In genomic region chr18:57435851-57436192, GRCh38 we compare ENCODE assay signal across 8 cellular contexts. TPM values are rescaled to one million over a fixed set of nuclear protein-coding genes. Genes with fewer than 3 reads are reported as not detected.
DNase-seq lines count a peak whose midpoint lies in the region; ATAC-seq, FAIRE-seq and TF ChIP-seq lines count a peak whose summit lies in the region.

No MANE protein-coding gene starts in this region.

- H2BK120ac ChIP-seq in H1 (replicated peaks; ENCODE audit: low read depth, low read length) = no peak overlapping the region

- no peak overlapping the region for H3K27ac ChIP-seq in KMS-11
- H3K27ac ChIP-seq in H1 (ENCODE audit: low read depth, low read length) = no peak overlapping the region
- H3K27ac ChIP-seq in psoas muscle = no peak overlapping the region

- no peak for FAIRE-seq in H1 (lab: Jason Lieb, UNC)

- H2AK5ac ChIP-seq in H1 (ENCODE audit: low read depth, low read length) = no peak overlapping the region

- H3K18ac ChIP-seq in H1 (ENCODE audit: extremely low read depth, low read length) = peak overlapping the region; percentile 60; the same call in 1 of the 2 replicates

- intact Hi-C loops in psoas muscle (cut with DNase I) = no loop called here

- DNase-seq in NCI-H345 (lab: John Stamatoyannopoulos, UW) (peak; percentile 46), NCI-H345 treated with DMSO at 0.1 percent for 48 hours (lab: John Stamatoyannopoulos, UW; ENCODE audit: unreplicated experiment) (no peak), H1 (ENCODE audit: low read depth in 1 of 2, low spot score in 2 of 2) (peak in 1 of 2 experiments; percentile 54), psoas muscle (no peak), medulla oblongata (ENCODE audit: extremely low spot score) (no peak)
- DNase-seq in stimulated activated CD4-positive, alpha-beta T cell treated with anti-CD3 and anti-CD28 coated beads, Interleukin-4, amount 100 ng/mL, for 4 hours = no peak
- no peak for DNase-seq in stimulated activated CD4-positive, alpha-beta T cell treated with anti-CD3 and anti-CD28 coated beads, Interleukin-2, amount 100 ng/mL, for 24 hours

- H2BK15ac ChIP-seq in H1 (ENCODE audit: low read length) = peak overlapping the region; percentile 61; the same call in 1 of the 2 replicates

- H2BK20ac ChIP-seq in H1 (ENCODE audit: low read length) = 0 out of 2 replicates have a peak overlapping the region, but pooled peaks have one; percentile 32

- H2BK12ac ChIP-seq in H1 (ENCODE audit: low read depth, low read length) = no peak overlapping the region

- WGBS in H1 (ENCODE audit: extremely low coverage in 1 of 2, insufficient coverage in 1 of 2, insufficient read length in 1 of 2, insufficient replicate concordance in 2 of 2, low coverage in 1 of 2, low lambda C conversion rate in 2 of 2, missing lambda C conversion rate in 1 of 2), 2 experiments = 0% methylated on average over 1 of the region's 43 CpGs; no CpG with 5 or more reads in 1 of the 2 experiments
- 1 to 8% (median 2%) methylated on average over 14 to 43 of the region's 43 CpGs for WGBS in psoas muscle, 3 donors

- TF ChIP-seq EP300 in H1 (IDR thresholded peaks at IDR 0.05; ENCODE audit: borderline replicate concordance in 1 of 2, low read depth in 2 of 2, low read length in 2 of 2) = no peak

- no peak overlapping the region; the same call in 1 of the 2 replicates for H2BK5ac ChIP-seq in H1 (ENCODE audit: low read depth, low read length)

- H3K23ac ChIP-seq in H1 (ENCODE audit: insufficient read length) = no peak overlapping the region

- H3K4me2 ChIP-seq in KMS-11 (peak overlapping the region; percentile 64; the same call in 1 of the 2 replicates), H1 (ENCODE audit: insufficient read depth in 1 of 2, low read depth in 2 of 2, low read length in 2 of 2) (peak overlapping the region; percentile 68 to 79)

- H3K4me1 ChIP-seq in KMS-11 (ENCODE audit: low read depth, poor library complexity, severe bottlenecking) = peaks cover 24% of the 10 kb centered on the region
- H3K4me1 ChIP-seq in H1 (replicated peaks in 1 of 4; ENCODE audit: control insufficient read depth in 3 of 4, insufficient read depth in 4 of 4, low read length in 3 of 4) = peaks cover 14 to 67% (median 42%) of the 10 kb centered on the region in 4 experiments
- peaks cover 35% of the 10 kb centered on the region for H3K4me1 ChIP-seq in psoas muscle

- H3K9ac ChIP-seq in KMS-11 (no peak overlapping the region), H1 (replicated peaks in 1 of 4; ENCODE audit: extremely low read depth in 1 of 4, low read depth in 3 of 4, low read length in 3 of 4) (no peak overlapping the region)

- H3K79me1 ChIP-seq in H1 (ENCODE audit: low read depth, low read length) = no peaks in the 10 kb centered on the region; the same call in 1 of the 2 replicates

- H4K5ac ChIP-seq in H1 (ENCODE audit: insufficient read length, low read depth, low read length) = no peak overlapping the region

- H3K27me3 ChIP-seq in KMS-11 (ENCODE audit: insufficient read depth, low read depth) (no peaks in the 10 kb centered on the region; the same call in 1 of the 2 replicates), H1 (replicated peaks in 1 of 4; ENCODE audit: control insufficient read depth in 3 of 4, extremely low read depth in 1 of 4, insufficient read depth in 3 of 4, low read length in 3 of 4) (peaks cover 75 to 93% (median 86%) of the 10 kb centered on the region in 4 experiments), psoas muscle (ENCODE audit: insufficient read depth in 3 of 3, low read length in 2 of 3) (peaks cover 3 to 96% (median 68%) of the 10 kb centered on the region in 3 donors)

- no peak overlapping the region for H3K56ac ChIP-seq in H1 (replicated peaks; ENCODE audit: insufficient read length, low read depth, low read length)

- H3K4me3 ChIP-seq in KMS-11 (IDR thresholded peaks at IDR 0.05; ENCODE audit: insufficient read depth, low read depth, low read length) (no peak overlapping the region), H1 (ENCODE audit: extremely low read depth in 1 of 4, insufficient read depth in 2 of 4, low read depth in 3 of 4, low read length in 4 of 4) (peak overlapping the region in 3 of 4 experiments; percentile 25 to 62 (median 32); a peak in 5 of 8 replicates), psoas muscle (peak overlapping the region; percentile 25)

- H4K20me1 ChIP-seq in KMS-11 (ENCODE audit: insufficient read depth) (no peaks in the 10 kb centered on the region; the same call in 1 of the 2 replicates), H1 (replicated peaks in 1 of 2; ENCODE audit: control insufficient read depth in 1 of 2, insufficient read depth in 2 of 2, low read length in 2 of 2) (peaks cover 14 to 30% of the 10 kb centered on the region in 2 experiments)

- ATAC-seq in psoas muscle = no peak

- POLR2A ChIA-PET in H1 (lab: Charles Lee; ENCODE audit: partially characterized antibody) = interaction anchor here (1.7 kb wide), 1 partner anchor 18 kb away, joined by 3 read pairs; no protein-coding TSS in a partner anchor

- H3K36me3 ChIP-seq in KMS-11 (ENCODE audit: insufficient read depth) (peaks cover 8% of the 10 kb centered on the region; the same call in 1 of the 2 replicates), H1 (ENCODE audit: control insufficient read depth in 2 of 4, insufficient read depth in 4 of 4, low read length in 3 of 4) (peaks cover 0 to 12% (median 0%) of the 10 kb centered on the region in 4 experiments; a peak in 1 of 8 replicates), psoas muscle (ENCODE audit: insufficient read depth in 1 of 2, low read depth in 1 of 2) (no peaks in the 10 kb centered on the region)

- CTCF ChIA-PET in H1 (lab: Charles Lee; ENCODE audit: partially characterized antibody) = interaction anchor here (0.8 to 2.5 kb wide), 2 partner anchors 10 to 327 kb away, joined by 3 to 7 read pairs; no protein-coding TSS in a partner anchor

- TF ChIP-seq POLR2A in H1 (IDR thresholded peaks at IDR 0.05; ENCODE audit: control extremely low read depth in 1 of 2, low read depth in 2 of 2, low read length in 2 of 2) = no peak

- H3K14ac ChIP-seq in H1 (ENCODE audit: insufficient read length) = no peak overlapping the region

- no peak overlapping the region for H4K91ac ChIP-seq in H1 (replicated peaks; ENCODE audit: insufficient read length, low read length)

- H2AFZ ChIP-seq in KMS-11 (ENCODE audit: low read depth) (no peak overlapping the region), H1 (ENCODE audit: low read length) (no peak overlapping the region)

- TF ChIP-seq RAD21 in H1 (IDR thresholded peaks at IDR 0.05 in 1 of 2, conservative IDR thresholded peaks at IDR 0.05 in 1 of 2; ENCODE audit: low read depth in 2 of 2, low read length in 2 of 2) = no peak

- no peak overlapping the region for H4K8ac ChIP-seq in H1 (ENCODE audit: extremely low read depth, insufficient read depth, low read length)

- TF ChIP-seq CTCF in KMS-11 (conservative IDR thresholded peaks at IDR 0.05; ENCODE audit: low read depth, low read length) (no peak), H1 (IDR thresholded peaks at IDR 0.05; ENCODE audit: control extremely low read depth in 1 of 3, insufficient read depth in 1 of 3, low read depth in 1 of 3, low read length in 3 of 3) (no peak), psoas muscle (IDR thresholded peaks at IDR 0.05) (no peak)

- no peak overlapping the region for H3K4ac ChIP-seq in H1 (replicated peaks; ENCODE audit: insufficient read length, low read depth, low read length)

- H3K79me2 ChIP-seq in KMS-11 (ENCODE audit: insufficient read depth, low read depth) (peaks cover 45% of the 10 kb centered on the region), H1 (ENCODE audit: control insufficient read depth in 1 of 2, insufficient read depth in 2 of 2, low read length in 2 of 2) (no peaks in the 10 kb centered on the region)

- no peaks in the 10 kb centered on the region for H3K9me3 ChIP-seq in H1 (ENCODE audit: insufficient read depth in 2 of 2, low read depth in 1 of 2, low read length in 1 of 2)
- H3K9me3 ChIP-seq in psoas muscle = no peaks in the 10 kb centered on the region

- H3K23me2 ChIP-seq in H1 (ENCODE audit: low read depth, low read length) = peaks cover 21% of the 10 kb centered on the region

TF ChIP-seq in H1, 55 proteins besides CTCF, POLR2A, EP300 and RAD21:
- TF ChIP-seq PHF8 (conservative IDR thresholded peaks at IDR 0.05; ENCODE audit: low read depth, low read length) (no peak), CEBPB (IDR thresholded peaks at IDR 0.05; ENCODE audit: low read depth, low read length) (no peak), BCL11A (IDR thresholded peaks at IDR 0.05; ENCODE audit: low read depth in 2 of 2, low read length in 2 of 2) (no peak), TBP (IDR thresholded peaks at IDR 0.05; ENCODE audit: low read depth, low read length) (no peak)
TF ChIP-seq in H1: peak in this region for 0.

RNA-seq across cellular contexts. Expression of gene ONECUT2, which starts 0.6 kb away (rescaled TPM):
- 1.9 and 3.3 TPM in 2 replicates for total RNA-seq in H1 (2021; fragmentation: NEBNext Ultra II Directional; extraction: Animal tissue kit (Norgen Biotek cat#: 25700))
- polyA plus RNA-seq in H1 (2011; rRNA removed) (0.22 and 0.38 TPM in 2 replicates), psoas muscle (under 1 TPM in 1 of 3 donors, not detected in 2; under 0.01 TPM)
- 0.26 TPM for polyA plus RNA-seq in H1 (2011; cell fraction: cytosol; rRNA removed)
- 0.63 TPM for polyA plus RNA-seq in H1 (2011; cell fraction: nucleus; rRNA removed)
- 0.40 to 0.98 TPM (median 0.74 TPM) in 4 replicates for polyA plus RNA-seq in H1 (2012, experiment 1 of 2)
- 0.03 TPM for polyA plus RNA-seq in H1 (2012, experiment 2 of 2)
- polyA plus RNA-seq in H1 (2013, experiment 1 of 2) = 1.1 TPM
- polyA plus RNA-seq in H1 (2013, experiment 2 of 2) = 0.92 TPM
- 1.3 and 3.5 TPM in 2 replicates for polyA minus RNA-seq in H1 (2011; rRNA and poly(A)+ RNA removed)
- 1.5 TPM for polyA minus RNA-seq in H1 (2011; cell fraction: cytosol; rRNA and poly(A)+ RNA removed)
- polyA minus RNA-seq in H1 (2011; cell fraction: nucleus; rRNA and poly(A)+ RNA removed) = 3.0 TPM
- total RNA-seq in psoas muscle = under 1 TPM in 3 of 4 donors, not detected in 1; 0.02 to 0.04 (median 0.04) TPM
